In the genomic region with DNA sequence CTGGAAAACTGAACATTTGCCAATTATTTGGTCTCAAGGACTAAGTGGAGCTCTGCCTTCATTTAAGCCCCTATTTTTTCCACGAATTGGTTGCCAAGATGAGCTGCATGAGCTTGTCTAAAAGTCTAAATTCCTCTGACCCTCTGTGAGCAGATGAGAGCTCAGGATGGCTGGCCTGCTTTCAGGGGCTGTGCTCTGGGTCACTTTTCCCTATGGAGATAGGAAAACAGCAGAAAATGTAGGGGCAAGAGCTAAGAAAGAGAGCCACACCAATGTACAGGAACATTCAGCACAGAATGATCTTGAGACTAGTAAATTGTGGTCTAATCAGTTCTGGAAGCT, we compare ENCODE assay signal across 1 cellular context.
TF ChIP-seq lines count a peak whose summit lies in the region.

No MANE protein-coding gene starts in this region.

TF ChIP-seq in endothelial cell of umbilical vein, 7 proteins besides CTCF, POLR2A, EP300 and RAD21 (continued from another document):
- no peak for TF ChIP-seq JUN (IDR thresholded peaks at IDR 0.05; ENCODE audit: borderline replicate concordance, insufficient read depth, insufficient read length, low read depth)
- TF ChIP-seq GATA2 (IDR thresholded peaks at IDR 0.05; ENCODE audit: insufficient read depth, insufficient read length, low read depth, low read length) = no peak
- no peak for TF ChIP-seq EZH2 (IDR thresholded peaks at IDR 0.05; ENCODE audit: borderline replicate concordance, low read depth, low read length, severe bottlenecking)
- TF ChIP-seq FOS (IDR thresholded peaks at IDR 0.05; ENCODE audit: borderline replicate concordance, insufficient read depth, low read length) = no peak
- no peak for TF ChIP-seq POLR2AphosphoS5 (IDR thresholded peaks at IDR 0.05; ENCODE audit: insufficient read depth, low read depth, low read length)
TF ChIP-seq in endothelial cell of umbilical vein: peak in this region for 0.
